20 cellular contexts compared by ENCODE assay signal in the genomic region with DNA sequence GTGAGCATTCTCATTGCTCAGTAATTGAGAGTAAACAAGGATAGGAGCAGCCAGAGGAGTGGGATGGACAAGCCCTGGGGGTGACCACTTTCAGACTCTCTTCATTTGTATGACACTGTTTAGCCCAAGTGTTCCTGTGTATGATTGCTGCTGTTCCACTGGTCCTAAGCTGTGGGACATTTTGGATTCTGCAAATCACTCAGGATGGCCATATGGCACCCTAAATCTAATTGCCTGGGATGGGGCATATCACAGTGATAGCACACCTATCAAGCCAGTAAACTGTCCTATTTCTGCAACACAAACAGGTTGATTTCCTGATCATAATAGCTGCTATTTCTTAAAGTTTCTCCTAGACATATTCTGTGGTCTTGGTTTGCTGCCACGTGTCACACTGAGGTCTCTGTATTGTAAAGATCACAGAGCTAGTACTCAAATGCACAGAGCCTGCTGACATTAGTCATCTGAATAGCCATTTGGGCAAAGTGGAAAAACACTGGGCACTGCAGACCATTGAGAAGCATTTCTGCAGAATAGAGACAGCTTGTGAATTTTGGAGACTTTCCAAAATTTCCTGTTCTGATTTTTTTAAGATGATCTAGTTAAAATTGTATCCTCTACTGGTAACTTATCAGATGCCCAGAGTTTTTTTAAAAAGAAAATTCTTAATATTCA.
DNase-seq lines count a peak whose midpoint lies in the region; ATAC-seq and TF ChIP-seq lines count a peak whose summit lies in the region.
"Had no signal": no experiment of that assay in that cellular context is flagged by ENCODE, and none has a peak within 500 bp of the region (broad histone marks: within the 10 kb centered on the region; RNA-seq: fewer than 3 reads in every experiment).

No MANE protein-coding gene starts in this region.

- no peaks in the 10 kb centered on the region for H3K9me3 ChIP-seq in thyroid gland
- H3K9me3 ChIP-seq: SJSA1, upper lobe of right lung had no signal

- H3K4me1 Mint-ChIP-seq in activated T-cell treated with anti-CD3 and anti-CD28 coated beads, Interleukin-2, amount 50 U/mL, for 4 hours (ENCODE audit: low read depth), result no peaks in the 10 kb centered on the region
- H3K4me1 Mint-ChIP-seq: activated B cell treated with CpG ODN at 0.5 μM for 24 hours, immature natural killer cell had no signal

- intact Hi-C loops in thyroid gland (cut with DNase I), result no loop called here

- ATAC-seq in GM21367 (IDR thresholded peaks at IDR 0.05; ENCODE audit: unreplicated experiment) (no peak), esophagus mucosa (no peak)
- no peak for ATAC-seq in activated T-cell treated with anti-CD3 and anti-CD28 coated beads, Interleukin-2, amount 50 U/mL, for 4 hours
- ATAC-seq: HepG2, PC-3, upper lobe of right lung had no signal

- no peaks in the 10 kb centered on the region for H3K9me3 Mint-ChIP-seq in activated T-cell treated with anti-CD3 and anti-CD28 coated beads, Interleukin-2, amount 50 U/mL, for 4 hours

- H3K4me3 Mint-ChIP-seq in activated T-cell treated with anti-CD3 and anti-CD28 coated beads, Interleukin-2, amount 50 U/mL, for 4 hours, result no peak overlapping the region
- H3K4me3 Mint-ChIP-seq: activated B cell treated with CpG ODN at 0.5 μM for 24 hours, immature natural killer cell had no signal

- no peak for TF ChIP-seq POLR2A in thyroid gland (IDR thresholded peaks at IDR 0.05)

- no peaks in the 10 kb centered on the region for H3K27me3 ChIP-seq in thyroid gland
- H3K27me3 ChIP-seq: SJSA1, upper lobe of right lung had no signal

- H3K27ac ChIP-seq in thyroid gland, result no peak overlapping the region
- H3K27ac ChIP-seq: 22Rv1, SJSA1, upper lobe of right lung had no signal

- H3K4me3 ChIP-seq in thyroid gland (replicated peaks in 1 of 3), result no peak overlapping the region
- H3K4me3 ChIP-seq: SJSA1, upper lobe of right lung had no signal

- H3K4me1 ChIP-seq in thyroid gland, result peaks cover 0 to 5% of the 10 kb centered on the region in 2 donors
- H3K4me1 ChIP-seq: SJSA1, upper lobe of right lung had no signal

- H3K27me3 Mint-ChIP-seq in activated T-cell treated with anti-CD3 and anti-CD28 coated beads, Interleukin-2, amount 50 U/mL, for 4 hours (ENCODE audit: low read depth), result no peaks in the 10 kb centered on the region

- H3K36me3 ChIP-seq in thyroid gland, result no peaks in the 10 kb centered on the region
- H3K36me3 ChIP-seq: SJSA1, upper lobe of right lung had no signal

- no peaks in the 10 kb centered on the region for H3K36me3 Mint-ChIP-seq in activated T-cell treated with anti-CD3 and anti-CD28 coated beads, Interleukin-2, amount 50 U/mL, for 4 hours (ENCODE audit: insufficient read depth)
- H3K36me3 Mint-ChIP-seq: immature natural killer cell had no signal

- DNase-seq in NCI-H1105 treated with DMSO at 0.1 percent for 48 hours (lab: John Stamatoyannopoulos, UW) (peak; percentile 2), NCI-H1105 (lab: John Stamatoyannopoulos, UW) (no peak), NCI-H69 (lab: John Stamatoyannopoulos, UW) (peak; percentile 86), foreskin melanocyte (peak; percentile 31), thyroid gland (peak; percentile 7)
- no peak for DNase-seq in activated T-cell treated with anti-CD3 and anti-CD28 coated beads, Interleukin-2, amount 50 U/mL, for 4 hours
- DNase-seq: activated B cell treated with CpG ODN at 0.5 μM for 24 hours; activated CD4-positive, alpha-beta T cell treated with anti-CD3 and anti-CD28 coated beads, Interleukin-2, amount 50 U/mL, for 48 hours; activated gamma-delta T cell; cortex of kidney; immature natural killer cell; NCI-H1930; NCI-H526; PC-3; upper lobe of right lung had no signal

- TF ChIP-seq CTCF in thyroid gland (IDR thresholded peaks at IDR 0.05), result no peak

- 16 to 41% methylated on average over 1 of the region's 1 CpG for WGBS in thyroid gland, 2 donors

Comparison
In these comparisons a context has a peak if more than half of its experiments do, and no peak if none do; other contexts are left out.
1. DNase-seq: peak in NCI-H1105 treated with DMSO at 0.1 percent for 48 hours (single experiment), NCI-H69 (single experiment), foreskin melanocyte (single experiment) and thyroid gland (2 of 2); none in NCI-H1105 (single experiment) and activated T-cell treated with anti-CD3 and anti-CD28 coated beads, Interleukin-2, amount 50 U/mL, for 4 hours (single experiment).